ENCODE assay signal across 1 cellular context in the genomic region with DNA sequence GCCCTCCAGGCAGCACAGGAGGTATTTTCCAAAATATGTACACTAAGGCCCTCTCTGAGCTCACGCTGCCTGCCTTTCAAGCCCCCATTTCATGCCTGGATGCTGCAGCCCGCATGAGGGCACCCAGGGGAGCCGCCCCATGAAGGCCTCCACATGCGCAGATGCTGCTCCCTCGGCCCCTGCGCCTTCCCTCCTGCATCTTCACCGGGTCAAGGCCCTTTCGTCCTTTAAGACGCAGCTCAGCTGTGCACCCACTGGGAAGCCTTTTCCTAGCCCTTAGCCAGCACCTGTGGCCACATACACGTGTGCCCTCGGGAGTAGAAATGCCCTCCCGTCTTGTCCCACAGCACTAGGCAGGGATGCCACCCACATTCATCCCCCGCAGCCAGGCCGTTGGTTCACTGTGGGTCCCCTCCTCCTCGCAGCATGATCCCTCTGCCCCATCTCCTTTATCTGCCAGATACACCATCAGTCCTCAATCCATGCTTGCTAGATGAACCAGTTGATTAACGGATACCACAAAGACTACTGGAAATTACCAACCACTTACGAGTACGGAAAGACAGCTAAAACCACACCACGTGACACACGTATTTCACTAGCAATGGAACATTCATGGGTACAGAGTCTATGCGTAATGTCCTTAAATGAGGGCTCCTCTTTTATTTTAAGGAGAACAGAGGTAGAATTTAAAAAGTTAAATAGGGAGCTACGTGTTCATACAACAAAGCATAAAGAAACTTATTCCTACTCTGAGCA.
TF ChIP-seq lines count a peak whose summit lies in the region.

No MANE protein-coding gene starts in this region.

TF ChIP-seq in GM23338, 12 proteins besides CTCF, POLR2A, EP300 and RAD21 (continued from another document):
- TF ChIP-seq, protein P1, sequence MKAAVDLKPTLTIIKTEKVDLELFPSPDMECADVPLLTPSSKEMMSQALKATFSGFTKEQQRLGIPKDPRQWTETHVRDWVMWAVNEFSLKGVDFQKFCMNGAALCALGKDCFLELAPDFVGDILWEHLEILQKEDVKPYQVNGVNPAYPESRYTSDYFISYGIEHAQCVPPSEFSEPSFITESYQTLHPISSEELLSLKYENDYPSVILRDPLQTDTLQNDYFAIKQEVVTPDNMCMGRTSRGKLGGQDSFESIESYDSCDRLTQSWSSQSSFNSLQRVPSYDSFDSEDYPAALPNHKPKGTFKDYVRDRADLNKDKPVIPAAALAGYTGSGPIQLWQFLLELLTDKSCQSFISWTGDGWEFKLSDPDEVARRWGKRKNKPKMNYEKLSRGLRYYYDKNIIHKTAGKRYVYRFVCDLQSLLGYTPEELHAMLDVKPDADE (IDR thresholded peaks at IDR 0.05), result no peak
